28 cellular contexts compared by ENCODE assay signal in genomic region chr14:96511146-96511545, GRCh38. TPM values are rescaled to one million over a fixed set of nuclear protein-coding genes. Genes with fewer than 3 reads are reported as not detected.
DNase-seq lines count a peak whose midpoint lies in the region; ATAC-seq and TF ChIP-seq lines count a peak whose summit lies in the region.
"Had no signal": no experiment of that assay in that cellular context is flagged by ENCODE, and none has a peak within 500 bp of the region (broad histone marks: within the 10 kb centered on the region; RNA-seq: fewer than 3 reads in every experiment).

No MANE protein-coding gene starts in this region.

- intact Hi-C loops in right lobe of liver (cut with DNase I) (no loop called here), MCF 10A (cut with micrococcal nuclease) (no loop called here)

- peak overlapping the region; percentile 11; the same call in 1 of the 2 replicates for H3K4me2 ChIP-seq in GM23338

- H2AFZ ChIP-seq in GM23338: no peak overlapping the region

- H4K20me1 ChIP-seq in GM23338 (replicated peaks; ENCODE audit: insufficient read depth): peaks cover 73% of the 10 kb centered on the region

- DNase-seq in CD4-positive, CD25-positive, alpha-beta regulatory T cell: no peak
- DNase-seq in GM23338 (ENCODE audit: low spot score) (no peak), WTC11 (ENCODE audit: low spot score) (no peak), right lobe of liver (no peak), NCI-H2081 treated with DMSO at 0.1 percent for 48 hours (lab: John Stamatoyannopoulos, UW) (no peak), MCF 10A (ENCODE audit: unreplicated experiment) (no peak), amniotic stem cell (lab: John Stamatoyannopoulos, UW) (no peak), NCI-H1048 (lab: John Stamatoyannopoulos, UW) (no peak)
- DNase-seq: activated CD4-positive, CD25-positive, alpha-beta regulatory T cell; activated T-cell treated with anti-CD3 and anti-CD28 coated beads, Interleukin-2, amount 50 U/mL, for 48 hours; adrenal gland; GOT3; heart right ventricle; KBM-7; kidney; lower lobe of right lung; NCI-H1436; NCI-H345; ovary; Peyer's patch; SHP77 treated with DMSO at 0.1 percent for 48 hours; stimulated activated naive B cell treated with anti-CD40 and anti-IgM and Interleukin-4, amounts not matched to agents 10 μg/mL and 1 μg/mL and 100 μg/mL, for 72 hours; SW 1271; upper lobe of left lung had no signal

- no peaks in the 10 kb centered on the region for H3K36me3 Mint-ChIP-seq in CD4-positive, CD25-positive, alpha-beta regulatory T cell
- H3K36me3 Mint-ChIP-seq in GM23338 (ENCODE audit: low read depth) (no peaks in the 10 kb centered on the region), WTC11 (no peaks in the 10 kb centered on the region), MCF 10A (ENCODE audit: insufficient read depth, unreplicated experiment) (no peaks in the 10 kb centered on the region)

- no peaks in the 10 kb centered on the region for H3F3A ChIP-seq in GM23338 (replicated peaks; ENCODE audit: low read depth)

- WGBS in right lobe of liver (ENCODE audit: insufficient coverage, low coverage, low lambda C conversion rate, missing lambda C conversion rate): 38% methylated on average over 7 of the region's 7 CpGs

- BruUV-seq in MCF 10A (replicated peaks; lab: Mats Ljungman, UMichigan): no TSS peak

- CTCF ChIA-PET in WTC11 (lab: Charles Lee) (no interaction called here), MCF 10A (lab: Yijun Ruan, JAX) (interaction anchor here (1.4 kb wide), 1 partner anchor 214 kb away, joined by 4 read pairs; no protein-coding TSS in a partner anchor)

- H3K4me1 Mint-ChIP-seq in CD4-positive, CD25-positive, alpha-beta regulatory T cell: peaks cover 64 to 90% (median 79%) of the 10 kb centered on the region in 4 donors
- H3K4me1 Mint-ChIP-seq in GM23338 (peaks cover 70% of the 10 kb centered on the region), WTC11 (peaks cover 76% of the 10 kb centered on the region), MCF 10A (ENCODE audit: insufficient read depth, unreplicated experiment) (peaks cover 18% of the 10 kb centered on the region)

- H3K27ac ChIP-seq in CD4-positive, CD25-positive, alpha-beta regulatory T cell (ENCODE audit: insufficient read depth, low read length, poor library complexity, severe bottlenecking): no peak overlapping the region
- peak overlapping the region; percentile 28; the same call in 1 of the 2 replicates for H3K27ac ChIP-seq in GM23338 (ENCODE audit: low read depth)
- peak overlapping the region; percentile 31 to 80 (median 41) for H3K27ac ChIP-seq in right lobe of liver
- H3K27ac ChIP-seq: adrenal gland; BLaER1 treated with 17β-estradiol and CSF1 and Interleukin-3, amounts not matched to agents 10 nM and 100 nM; lower lobe of right lung; ovary; Peyer's patch; upper lobe of left lung had no signal

- H3K79me2 ChIP-seq in GM23338 (replicated peaks; ENCODE audit: insufficient read depth): peaks cover 100% of the 10 kb centered on the region

- H3K27ac Mint-ChIP-seq in CD4-positive, CD25-positive, alpha-beta regulatory T cell: peak overlapping the region in 1 of 3 donors; percentile 0
- H3K27ac Mint-ChIP-seq in GM23338 (peak overlapping the region; percentile 31), WTC11 (peak overlapping the region; percentile 67; the same call in 1 of the 2 replicates), MCF 10A (ENCODE audit: low read depth, unreplicated experiment) (no peak overlapping the region)
- H3K27ac Mint-ChIP-seq: brain; dendritic cell treated with granulocyte-macrophage colony-stimulating factor and Interleukin-4, amounts not matched to agents 40 ng/mL and 50 ng/mL, for 4 days; stimulated activated naive B cell treated with anti-CD40 and anti-IgM and Interleukin-4, amounts not matched to agents 10 μg/mL and 1 μg/mL and 100 μg/mL, for 72 hours had no signal

- H3K4me1 ChIP-seq in CD4-positive, CD25-positive, alpha-beta regulatory T cell (ENCODE audit: control insufficient read depth, insufficient read depth, low read length, poor library complexity, severe bottlenecking): peaks cover 70% of the 10 kb centered on the region
- H3K4me1 ChIP-seq in GM23338 (ENCODE audit: insufficient read depth) (peaks cover 59% of the 10 kb centered on the region), right lobe of liver (peaks cover 0 to 80% (median 21%) of the 10 kb centered on the region in 4 donors)

- no peak for TF ChIP-seq POLR2A in right lobe of liver (IDR thresholded peaks at IDR 0.05)

- H3K9me3 Mint-ChIP-seq in CD4-positive, CD25-positive, alpha-beta regulatory T cell: no peaks in the 10 kb centered on the region
- H3K9me3 Mint-ChIP-seq in GM23338 (no peaks in the 10 kb centered on the region), WTC11 (no peaks in the 10 kb centered on the region), MCF 10A (ENCODE audit: unreplicated experiment) (no peaks in the 10 kb centered on the region)
- H3K9me3 Mint-ChIP-seq: dendritic cell treated with granulocyte-macrophage colony-stimulating factor and Interleukin-4, amounts not matched to agents 40 ng/mL and 50 ng/mL, for 4 days; nephron; stimulated activated naive B cell treated with anti-CD40 and anti-IgM and Interleukin-4, amounts not matched to agents 10 μg/mL and 1 μg/mL and 100 μg/mL, for 72 hours had no signal

- H3K4me3 Mint-ChIP-seq in CD4-positive, CD25-positive, alpha-beta regulatory T cell: peak overlapping the region; percentile 13 to 68 (median 60)
- H3K4me3 Mint-ChIP-seq in GM23338 (no peak overlapping the region), WTC11 (no peak overlapping the region), MCF 10A (ENCODE audit: unreplicated experiment) (no peak overlapping the region)
- H3K4me3 Mint-ChIP-seq: brain; dendritic cell treated with granulocyte-macrophage colony-stimulating factor and Interleukin-4, amounts not matched to agents 40 ng/mL and 50 ng/mL, for 4 days; nephron; stimulated activated naive B cell treated with anti-CD40 and anti-IgM and Interleukin-4, amounts not matched to agents 10 μg/mL and 1 μg/mL and 100 μg/mL, for 72 hours had no signal

- H3K4me3 ChIP-seq in CD4-positive, CD25-positive, alpha-beta regulatory T cell (ENCODE audit: low read depth, low read length): peak overlapping the region; percentile 12
- H3K4me3 ChIP-seq in GM23338 (no peak overlapping the region), right lobe of liver (peak overlapping the region in 1 of 3 donors; percentile 7)
- H3K4me3 ChIP-seq: adrenal gland; BLaER1 treated with 17β-estradiol and CSF1 and Interleukin-3, amounts not matched to agents 10 nM and 100 nM; heart right ventricle; lower lobe of right lung; ovary; Peyer's patch; upper lobe of left lung had no signal

- H3K27me3 ChIP-seq in CD4-positive, CD25-positive, alpha-beta regulatory T cell (ENCODE audit: control insufficient read depth, insufficient read depth, low read length): no peaks in the 10 kb centered on the region
- no peaks in the 10 kb centered on the region for H3K27me3 ChIP-seq in GM23338 (ENCODE audit: insufficient read depth)
- no peaks in the 10 kb centered on the region for H3K27me3 ChIP-seq in right lobe of liver
- H3K27me3 ChIP-seq: adrenal gland; BLaER1 treated with 17β-estradiol and CSF1 and Interleukin-3, amounts not matched to agents 10 nM and 100 nM; heart right ventricle; ovary; Peyer's patch; upper lobe of left lung had no signal

- no peak for ATAC-seq in CD4-positive, CD25-positive, alpha-beta regulatory T cell (ENCODE audit: low read depth in 2 of 2)
- ATAC-seq in GM23338 (no peak), WTC11 (no peak), right lobe of liver (no peak)
- ATAC-seq: heart right ventricle; lower lobe of right lung; stimulated activated naive B cell treated with anti-CD40 and anti-IgM and Interleukin-4, amounts not matched to agents 10 μg/mL and 1 μg/mL and 100 μg/mL, for 72 hours had no signal

- POLR2A ChIA-PET in WTC11 (lab: Charles Lee): no interaction called here
- POLR2A ChIA-PET in MCF 10A (lab: Yijun Ruan, JAX): interaction anchor here (3.1 kb wide), 1 partner anchor 8 kb away, joined by 19 read pairs; the partner anchor contains the start of gene PAPOLA

- H3K9me3 ChIP-seq in CD4-positive, CD25-positive, alpha-beta regulatory T cell (ENCODE audit: control insufficient read depth in 2 of 2, low read length in 2 of 2): no peaks in the 10 kb centered on the region
- no peaks in the 10 kb centered on the region for H3K9me3 ChIP-seq in right lobe of liver
- H3K9me3 ChIP-seq: adrenal gland; BLaER1 treated with 17β-estradiol and CSF1 and Interleukin-3, amounts not matched to agents 10 nM and 100 nM; lower lobe of right lung; ovary; Peyer's patch; upper lobe of left lung had no signal

- no peaks in the 10 kb centered on the region for H3K27me3 Mint-ChIP-seq in CD4-positive, CD25-positive, alpha-beta regulatory T cell
- peaks cover 2% of the 10 kb centered on the region for H3K27me3 Mint-ChIP-seq in GM23338 (ENCODE audit: insufficient read depth, low read depth, poor library complexity)
- no peaks in the 10 kb centered on the region for H3K27me3 Mint-ChIP-seq in WTC11 (ENCODE audit: low read depth)
- H3K27me3 Mint-ChIP-seq in MCF 10A (ENCODE audit: insufficient read depth, unreplicated experiment): no peaks in the 10 kb centered on the region
- H3K27me3 Mint-ChIP-seq: brain; dendritic cell treated with granulocyte-macrophage colony-stimulating factor and Interleukin-4, amounts not matched to agents 40 ng/mL and 50 ng/mL, for 4 days; stimulated activated naive B cell treated with anti-CD40 and anti-IgM and Interleukin-4, amounts not matched to agents 10 μg/mL and 1 μg/mL and 100 μg/mL, for 72 hours had no signal

- no peaks in the 10 kb centered on the region for H3K36me3 ChIP-seq in CD4-positive, CD25-positive, alpha-beta regulatory T cell (ENCODE audit: control insufficient read depth, insufficient read depth, low read length)
- H3K36me3 ChIP-seq in GM23338 (ENCODE audit: insufficient read depth) (no peaks in the 10 kb centered on the region), right lobe of liver (no peaks in the 10 kb centered on the region)
- H3K36me3 ChIP-seq: adrenal gland, heart right ventricle, lower lobe of right lung, ovary, Peyer's patch, upper lobe of left lung had no signal

- H3K9me2 ChIP-seq in GM23338 (ENCODE audit: insufficient read depth): no peaks in the 10 kb centered on the region

- TF ChIP-seq CTCF in GM23338 (conservative IDR thresholded peaks at IDR 0.05; ENCODE audit: low read depth in 2 of 2) (no peak), WTC11 (IDR thresholded peaks at IDR 0.05) (no peak), right lobe of liver (IDR thresholded peaks at IDR 0.05) (no peak), MCF 10A (IDR thresholded peaks at IDR 0.05; ENCODE audit: unreplicated experiment) (no peak)

TF ChIP-seq in GM23338, 12 proteins besides CTCF, POLR2A, EP300 and RAD21 (continues in another document):
- TF ChIP-seq EZH2phosphoT487 (IDR thresholded peaks at IDR 0.05; ENCODE audit: unreplicated experiment): no peak

TF ChIP-seq in WTC11, 78 proteins besides CTCF, POLR2A, EP300 and RAD21 (continues in another document):
- TF ChIP-seq ZNF121 (CRISPR knock-in tag; IDR thresholded peaks at IDR 0.05): peak; percentile 84; the same call in 1 of the 2 replicates

RNA-seq across cellular contexts. Expression of gene PAPOLA, which starts 9.0 kb away (rescaled TPM):
- total RNA-seq in CD4-positive, CD25-positive, alpha-beta regulatory T cell: 189 TPM
- polyA plus RNA-seq in CD4-positive, CD25-positive, alpha-beta regulatory T cell: 10 to 100 TPM; 57.9 to 75.2 (median 60.1) TPM
- 211 and 237 TPM in 2 replicates for total RNA-seq in GM23338 (2014; rRNA removed; shearing (Covaris generic))
- 188 and 198 TPM in 2 replicates for polyA plus RNA-seq in GM23338 (2016; fragmentation: Nextera tagmentation; extraction: Ambion mirVana)
- total RNA-seq in WTC11 (2021) (184 to 210 TPM (median 193 TPM) in 3 replicates), right lobe of liver (100 to 1,000 TPM in 1 of 6 experiments, 10 to 100 TPM in 5; 68.0 to 102 (median 88.1) TPM), MCF 10A (2022) (194 TPM in 2 replicates)

Comparison
In these comparisons a context has a peak if more than half of its experiments do, and no peak if none do; other contexts are left out.
1. H3K4me3 Mint-ChIP-seq: peak in CD4-positive, CD25-positive, alpha-beta regulatory T cell (4 of 4); none in GM23338 (single experiment), WTC11 (single experiment) and MCF 10A (single experiment).